Comparison of ENCODE assay signal across 8 cellular contexts in genomic region chr17:37089998-37090397, GRCh38.
A peak's percentile ranks its signal among the peaks of the same experiment; 100 is the strongest.
DNase-seq lines count a peak whose midpoint lies in the region; ATAC-seq and TF ChIP-seq lines count a peak whose summit lies in the region.

No MANE protein-coding gene starts in this region.

- DNase-seq in SIG-M5 treated with dmso at 0.1 percent for 504 hours (lab: John Stamatoyannopoulos, UW; ENCODE audit: unreplicated experiment) = peak; percentile 66
- no peak for DNase-seq in SIG-M5 (lab: John Stamatoyannopoulos, UW)
- peak; percentile 24 for DNase-seq in T follicular helper cell (ENCODE audit: low read depth)
- peak; percentile 43 for DNase-seq in effector CD4-positive, alpha-beta T cell
- DNase-seq in stimulated activated CD8-positive, alpha-beta memory T cell treated with anti-CD3 and anti-CD28 coated beads, Interleukin-7, amount 100 ng/mL, for 1 hour (ENCODE audit: low read depth in 2 of 2) = peak; percentile 17 to 30
- DNase-seq in esophagus muscularis mucosa (ENCODE audit: extremely low spot score) = no peak
- no peak for DNase-seq in DMS153 (lab: John Stamatoyannopoulos, UW)

- no peak for TF ChIP-seq EP300 in esophagus muscularis mucosa (IDR thresholded peaks at IDR 0.05)

- H3K4me3 ChIP-seq in esophagus muscularis mucosa = no peak overlapping the region

- 67% methylated on average over 6 of the region's 6 CpGs for WGBS in esophagus muscularis mucosa

- peaks cover 0 to 23% (median 18%) of the 10 kb centered on the region in 4 donors for H3K4me1 ChIP-seq in esophagus muscularis mucosa

- H3K36me3 ChIP-seq in esophagus muscularis mucosa = peaks cover 20 to 65% (median 41%) of the 10 kb centered on the region in 4 donors

- no peak for TF ChIP-seq POLR2A in esophagus muscularis mucosa (IDR thresholded peaks at IDR 0.05; ENCODE audit: low read depth)

- no peak overlapping the region for H3K27ac ChIP-seq in esophagus muscularis mucosa (replicated peaks in 1 of 4)

- H3K27me3 ChIP-seq in esophagus muscularis mucosa = no peaks in the 10 kb centered on the region

- TF ChIP-seq CTCF in esophagus muscularis mucosa (IDR thresholded peaks at IDR 0.05) = no peak

- no peak for ATAC-seq in HG03432 (IDR thresholded peaks at IDR 0.05; ENCODE audit: unreplicated experiment)

- H3K9me3 ChIP-seq in esophagus muscularis mucosa = no peaks in the 10 kb centered on the region

- intact Hi-C loops in esophagus muscularis mucosa (cut with DNase I) = no loop called here

Comparison
In these comparisons a context has a peak if more than half of its experiments do, and no peak if none do; other contexts are left out.
1. DNase-seq: peak in SIG-M5 treated with dmso at 0.1 percent for 504 hours (single experiment), T follicular helper cell (single experiment), effector CD4-positive, alpha-beta T cell (single experiment) and stimulated activated CD8-positive, alpha-beta memory T cell treated with anti-CD3 and anti-CD28 coated beads, Interleukin-7, amount 100 ng/mL, for 1 hour (2 of 2); none in SIG-M5 (single experiment), esophagus muscularis mucosa (single experiment) and DMS153 (single experiment).